Comparison of ENCODE assay signal across 15 cellular contexts in the genomic region with DNA sequence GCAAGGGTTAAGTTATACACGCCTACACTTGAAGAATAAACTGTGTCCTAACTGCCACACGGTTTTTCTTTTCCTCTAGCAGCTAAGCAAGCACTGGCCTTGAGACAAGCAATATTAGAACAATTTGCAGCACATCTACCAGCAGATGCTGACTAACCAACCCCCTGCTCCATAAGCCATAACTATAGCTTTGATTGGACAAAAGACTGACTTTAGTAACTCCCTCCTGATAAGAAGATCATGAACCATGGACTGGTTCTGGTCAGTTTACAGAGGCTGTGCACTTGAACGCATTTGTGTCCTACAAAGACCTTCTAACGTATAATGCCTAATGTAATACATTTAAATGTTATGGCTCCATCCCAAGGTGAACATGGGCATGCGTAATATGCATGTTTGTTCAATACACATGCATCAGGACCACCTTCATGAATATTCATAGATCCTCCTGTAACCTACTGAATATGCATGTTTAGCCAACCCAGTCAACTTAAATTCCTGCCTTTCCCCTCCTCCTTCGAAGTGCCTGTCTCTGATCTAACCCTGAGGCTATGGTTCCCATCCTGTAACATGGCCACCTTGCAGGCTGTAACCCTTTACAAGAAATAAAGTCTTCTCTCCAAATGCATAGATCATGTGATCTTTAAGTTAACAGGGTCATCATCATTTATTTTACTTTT.
"Had no signal": no experiment of that assay in that cellular context is flagged by ENCODE, and none has a peak within 500 bp of the region (broad histone marks: within the 10 kb centered on the region; RNA-seq: fewer than 3 reads in every experiment).

No MANE protein-coding gene starts in this region.

- H3K9me3 ChIP-seq: psoas muscle, right lobe of liver, spleen had no signal

- H3K4me3 Mint-ChIP-seq: activated B cell treated with CpG ODN at 0.5 μM for 24 hours; activated CD4-positive, alpha-beta T cell treated with anti-CD3 and anti-CD28 coated beads, Interleukin-2, amount 10 ng/mL, durations not matched to agents 7 days and 5 days; activated naive CD4-positive, alpha-beta T cell treated with anti-CD3 and anti-CD28 coated beads, Interleukin-2, amount 50 U/mL, for 24 hours; dendritic cell treated with granulocyte-macrophage colony-stimulating factor and Interleukin-4, amounts not matched to agents 40 ng/mL and 50 ng/mL, for 4 days; immature natural killer cell; nephron; stimulated activated memory B cell treated with anti-CD40 and anti-IgM and Interleukin-4, amounts not matched to agents 10 μg/mL and 1 μg/mL and 100 μg/mL, for 72 hours; T-helper 1 cell treated with Interleukin-12 subunit alpha and Interleukin-12 subunit beta and Interleukin-4 antibody, amounts not matched to agents 30 μg/mL and 1 μg/mL, for 36 hours had no signal

- H3K9me3 Mint-ChIP-seq: activated B cell treated with CpG ODN at 0.5 μM for 24 hours; activated CD4-positive, alpha-beta T cell treated with anti-CD3 and anti-CD28 coated beads, Interleukin-2, amount 10 ng/mL, durations not matched to agents 7 days and 5 days; activated naive CD4-positive, alpha-beta T cell treated with anti-CD3 and anti-CD28 coated beads, Interleukin-2, amount 50 U/mL, for 24 hours; dendritic cell treated with granulocyte-macrophage colony-stimulating factor and Interleukin-4, amounts not matched to agents 40 ng/mL and 50 ng/mL, for 4 days; immature natural killer cell; T-helper 1 cell treated with Interleukin-12 subunit alpha and Interleukin-12 subunit beta and Interleukin-4 antibody, amounts not matched to agents 30 μg/mL and 1 μg/mL, for 36 hours had no signal

- H3K36me3 ChIP-seq: brain microvascular endothelial cell, right lobe of liver had no signal

- H3K4me1 Mint-ChIP-seq: activated B cell treated with CpG ODN at 0.5 μM for 24 hours; activated CD4-positive, alpha-beta T cell treated with anti-CD3 and anti-CD28 coated beads, Interleukin-2, amount 10 ng/mL, durations not matched to agents 7 days and 5 days; activated naive CD4-positive, alpha-beta T cell treated with anti-CD3 and anti-CD28 coated beads, Interleukin-2, amount 50 U/mL, for 24 hours; immature natural killer cell; nephron; stimulated activated memory B cell treated with anti-CD40 and anti-IgM and Interleukin-4, amounts not matched to agents 10 μg/mL and 1 μg/mL and 100 μg/mL, for 72 hours had no signal

- H3K27ac ChIP-seq: brain microvascular endothelial cell, psoas muscle, right lobe of liver, spleen had no signal

- ATAC-seq: psoas muscle; stimulated activated memory B cell treated with anti-CD40 and anti-IgM and Interleukin-4, amounts not matched to agents 10 μg/mL and 1 μg/mL and 100 μg/mL, for 72 hours had no signal

- DNase-seq: activated B cell treated with CpG ODN at 0.5 μM for 24 hours; activated CD4-positive, alpha-beta T cell treated with anti-CD3 and anti-CD28 coated beads, Interleukin-2, amount 10 ng/mL, durations not matched to agents 7 days and 5 days; amniotic stem cell; brain microvascular endothelial cell; immature natural killer cell; mammary epithelial cell; psoas muscle; right lobe of liver; spleen; stimulated activated CD4-positive, alpha-beta T cell treated with anti-CD3 and anti-CD28 coated beads, Interleukin-1b, Interleukin-23, amount 100 ng/mL, for 48 hours had no signal

- H3K4me3 ChIP-seq: psoas muscle, right lobe of liver, spleen had no signal

- H3K27me3 Mint-ChIP-seq: activated B cell treated with CpG ODN at 0.5 μM for 24 hours; activated CD4-positive, alpha-beta T cell treated with anti-CD3 and anti-CD28 coated beads, Interleukin-2, amount 10 ng/mL, durations not matched to agents 7 days and 5 days; activated naive CD4-positive, alpha-beta T cell treated with anti-CD3 and anti-CD28 coated beads, Interleukin-2, amount 50 U/mL, for 24 hours; dendritic cell treated with granulocyte-macrophage colony-stimulating factor and Interleukin-4, amounts not matched to agents 40 ng/mL and 50 ng/mL, for 4 days; stimulated activated memory B cell treated with anti-CD40 and anti-IgM and Interleukin-4, amounts not matched to agents 10 μg/mL and 1 μg/mL and 100 μg/mL, for 72 hours had no signal

- H3K4me1 ChIP-seq: psoas muscle, spleen had no signal

- H3K27ac Mint-ChIP-seq: activated B cell treated with CpG ODN at 0.5 μM for 24 hours; activated CD4-positive, alpha-beta T cell treated with anti-CD3 and anti-CD28 coated beads, Interleukin-2, amount 10 ng/mL, durations not matched to agents 7 days and 5 days; activated naive CD4-positive, alpha-beta T cell treated with anti-CD3 and anti-CD28 coated beads, Interleukin-2, amount 50 U/mL, for 24 hours; dendritic cell treated with granulocyte-macrophage colony-stimulating factor and Interleukin-4, amounts not matched to agents 40 ng/mL and 50 ng/mL, for 4 days; immature natural killer cell; stimulated activated memory B cell treated with anti-CD40 and anti-IgM and Interleukin-4, amounts not matched to agents 10 μg/mL and 1 μg/mL and 100 μg/mL, for 72 hours; T-helper 1 cell treated with Interleukin-12 subunit alpha and Interleukin-12 subunit beta and Interleukin-4 antibody, amounts not matched to agents 30 μg/mL and 1 μg/mL, for 36 hours had no signal
